Comparison of ENCODE assay signal across 1 cellular context in genomic region chr7:112453505-112454171, GRCh38.
TF ChIP-seq lines count a peak whose summit lies in the region.

No MANE protein-coding gene starts in this region.

TF ChIP-seq in HEK293, 187 proteins besides CTCF, POLR2A, EP300 and RAD21 (continued from another document):
- no peak for TF ChIP-seq ZNF830 (tag by site-specific recombination; IDR thresholded peaks at IDR 0.05; ENCODE audit: low read depth)
- TF ChIP-seq PRDM1 (tag by site-specific recombination; IDR thresholded peaks at IDR 0.05): no peak
- TF ChIP-seq ZNF623 (tag by site-specific recombination; IDR thresholded peaks at IDR 0.05): no peak
- TF ChIP-seq ZNF391 (tag by site-specific recombination; IDR thresholded peaks at IDR 0.05; ENCODE audit: borderline replicate concordance, low read depth): no peak
- TF ChIP-seq ZNF112 (tag by site-specific recombination; IDR thresholded peaks at IDR 0.05): no peak
- no peak for TF ChIP-seq ZNF140 (tag by site-specific recombination; IDR thresholded peaks at IDR 0.05)
- TF ChIP-seq SALL2 (tag by site-specific recombination; IDR thresholded peaks at IDR 0.05; ENCODE audit: borderline replicate concordance): no peak
- TF ChIP-seq ZEB2 (tag by site-specific recombination; IDR thresholded peaks at IDR 0.05): peak; percentile 47
- no peak for TF ChIP-seq ZBTB6 (tag by site-specific recombination; IDR thresholded peaks at IDR 0.05)
- TF ChIP-seq ZNF530 (tag by site-specific recombination; IDR thresholded peaks at IDR 0.05; ENCODE audit: low read depth): no peak
- TF ChIP-seq SCRT1 (tag by site-specific recombination; IDR thresholded peaks at IDR 0.05; ENCODE audit: borderline replicate concordance): 0 out of 2 replicates have a peak, but pooled peaks have one; percentile 30
- no peak for TF ChIP-seq ZNF791 (tag by site-specific recombination; IDR thresholded peaks at IDR 0.05)
- no peak for TF ChIP-seq KLF1 (tag by site-specific recombination; IDR thresholded peaks at IDR 0.05)
- TF ChIP-seq ZNF184 (tag by site-specific recombination; IDR thresholded peaks at IDR 0.05): no peak
- TF ChIP-seq, protein P1, sequence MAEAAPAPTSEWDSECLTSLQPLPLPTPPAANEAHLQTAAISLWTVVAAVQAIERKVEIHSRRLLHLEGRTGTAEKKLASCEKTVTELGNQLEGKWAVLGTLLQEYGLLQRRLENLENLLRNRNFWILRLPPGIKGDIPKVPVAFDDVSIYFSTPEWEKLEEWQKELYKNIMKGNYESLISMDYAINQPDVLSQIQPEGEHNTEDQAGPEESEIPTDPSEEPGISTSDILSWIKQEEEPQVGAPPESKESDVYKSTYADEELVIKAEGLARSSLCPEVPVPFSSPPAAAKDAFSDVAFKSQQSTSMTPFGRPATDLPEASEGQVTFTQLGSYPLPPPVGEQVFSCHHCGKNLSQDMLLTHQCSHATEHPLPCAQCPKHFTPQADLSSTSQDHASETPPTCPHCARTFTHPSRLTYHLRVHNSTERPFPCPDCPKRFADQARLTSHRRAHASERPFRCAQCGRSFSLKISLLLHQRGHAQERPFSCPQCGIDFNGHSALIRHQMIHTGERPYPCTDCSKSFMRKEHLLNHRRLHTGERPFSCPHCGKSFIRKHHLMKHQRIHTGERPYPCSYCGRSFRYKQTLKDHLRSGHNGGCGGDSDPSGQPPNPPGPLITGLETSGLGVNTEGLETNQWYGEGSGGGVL (tag by site-specific recombination; IDR thresholded peaks at IDR 0.05): no peak
- no peak for TF ChIP-seq ZSCAN23 (tag by site-specific recombination; IDR thresholded peaks at IDR 0.05)
